In genomic region chr1:62508187-62508758, GRCh38 we compare ENCODE assay signal across 1 cellular context.
TF ChIP-seq lines count a peak whose summit lies in the region.

No MANE protein-coding gene starts in this region.

TF ChIP-seq in HCT116, 20 proteins besides CTCF, POLR2A, EP300 and RAD21 (continued from another document):
- TF ChIP-seq POLR2AphosphoS5 (IDR thresholded peaks at IDR 0.05; ENCODE audit: low read depth, low read length), result no peak
- no peak for TF ChIP-seq EGR1 (IDR thresholded peaks at IDR 0.05; ENCODE audit: low read depth)
